Comparison of ENCODE assay signal across 12 cellular contexts in genomic region chr11:30635401-30635989, GRCh38. TPM values are rescaled to one million over a fixed set of nuclear protein-coding genes. Genes with fewer than 3 reads are reported as not detected.
A peak's percentile ranks its signal among the peaks of the same experiment; 100 is the strongest.
DNase-seq lines count a peak whose midpoint lies in the region; ATAC-seq and TF ChIP-seq lines count a peak whose summit lies in the region.
"Had no signal": no experiment of that assay in that cellular context is flagged by ENCODE, and none has a peak within 500 bp of the region (broad histone marks: within the 10 kb centered on the region; RNA-seq: fewer than 3 reads in every experiment).

No MANE protein-coding gene starts in this region.

- H3K9me2 ChIP-seq in GM23248 (ENCODE audit: insufficient read depth), result no peaks in the 10 kb centered on the region

- H3K27me3 ChIP-seq in brain microvascular endothelial cell (replicated peaks) (no peaks in the 10 kb centered on the region), GM23248 (replicated peaks; ENCODE audit: insufficient read depth) (no peaks in the 10 kb centered on the region)

- H3K79me2 ChIP-seq in GM23248 (ENCODE audit: insufficient read depth), result no peaks in the 10 kb centered on the region

- no peak for ATAC-seq in HG03175 (IDR thresholded peaks at IDR 0.05; ENCODE audit: unreplicated experiment)
- ATAC-seq: PC-3 had no signal

- H4K20me1 ChIP-seq in GM23248 (ENCODE audit: insufficient read depth), result no peaks in the 10 kb centered on the region

- H3K4me3 ChIP-seq in brain microvascular endothelial cell (ENCODE audit: low read depth, low read length) (peak overlapping the region; percentile 18), GM23248 (no peak overlapping the region)

- DNase-seq in NCI-H1417 (lab: John Stamatoyannopoulos, UW) (peak in 2 of 3 experiments; percentile 14 to 81), NCI-H1417 treated with DMSO at 0.1 percent for 48 hours (lab: John Stamatoyannopoulos, UW) (no peak), brain microvascular endothelial cell (no peak), inferior parietal cortex (ENCODE audit: extremely low spot score) (peak; percentile 82), substantia nigra (lab: John Stamatoyannopoulos, UW) (peak; percentile 1 to 93 (median 70)), GM23248 (no peak), KBM-7 (no peak)
- DNase-seq: foreskin fibroblast, PC-3 had no signal

- TF ChIP-seq CTCF in brain microvascular endothelial cell (IDR thresholded peaks at IDR 0.05; ENCODE audit: low read depth, low read length, missing control alignments), result no peak

- H3F3A ChIP-seq in GM23248 (ENCODE audit: insufficient read depth), result no peaks in the 10 kb centered on the region

- 21 to 26% methylated on average over 13 of the region's 13 CpGs for WGBS in GM23248 (ENCODE audit: low coverage in 1 of 2, low lambda C conversion rate in 2 of 2, missing lambda C conversion rate in 2 of 2), 2 experiments

- no peak overlapping the region for H3K27ac ChIP-seq in brain microvascular endothelial cell
- H3K27ac ChIP-seq in substantia nigra (ENCODE audit: low read depth, low read length, poor library complexity, severe bottlenecking), result no peak overlapping the region
- H3K27ac ChIP-seq in GM23248, result no peak overlapping the region
- H3K27ac ChIP-seq: 22Rv1 had no signal

- H2AFZ ChIP-seq in GM23248, result no peak overlapping the region

- in situ Hi-C loops in brain microvascular endothelial cell (cut with HindIII; ENCODE audit: low pct_ligation_motif_present, low sequenced_read_pairs), result no loop called here
- in situ Hi-C loops in GM23248 (cut with MboI), result no loop called here
- in situ Hi-C loops in KBM-7 (cut with MboI; ENCODE audit: low pct_unique_long_range_greater_than_20kb, low sequenced_read_pairs), result no loop called here

- no peak overlapping the region for H3K9ac ChIP-seq in GM23248

- H3K4me2 ChIP-seq in GM23248 (ENCODE audit: unreplicated experiment), result no peak overlapping the region

- H3K36me3 ChIP-seq in brain microvascular endothelial cell (replicated peaks) (no peaks in the 10 kb centered on the region), GM23248 (ENCODE audit: low read depth) (no peaks in the 10 kb centered on the region)

- H3K4me1 ChIP-seq in GM23248 (ENCODE audit: insufficient read depth), result no peaks in the 10 kb centered on the region

- H3K9me3 ChIP-seq in GM23248 (ENCODE audit: low read depth), result no peaks in the 10 kb centered on the region

RNA-seq across cellular contexts. Expression of gene MPPED2, which starts 49.3 kb away (rescaled TPM):
- total RNA-seq in GM23248 (2014; rRNA removed; shearing (Covaris generic)), result not detected in 2 replicates
- not detected in 2 replicates for polyA plus RNA-seq in GM23248 (2016; fragmentation: Nextera tagmentation; extraction: Ambion mirVana)
- total RNA-seq: osteocyte, PC-3 had no signal

Comparison
In these comparisons a context has a peak if more than half of its experiments do, and no peak if none do; other contexts are left out.
1. DNase-seq: peak in NCI-H1417 (2 of 3), inferior parietal cortex (single experiment) and substantia nigra (49 of 49); none in NCI-H1417 treated with DMSO at 0.1 percent for 48 hours (single experiment), brain microvascular endothelial cell (single experiment), GM23248 (single experiment) and KBM-7 (single experiment).